Comparison of ENCODE assay signal across 18 cellular contexts in genomic region chr12:115088995-115089841, GRCh38.
DNase-seq lines count a peak whose midpoint lies in the region; ATAC-seq, FAIRE-seq and TF ChIP-seq lines count a peak whose summit lies in the region.
"Had no signal": no experiment of that assay in that cellular context is flagged by ENCODE, and none has a peak within 500 bp of the region (broad histone marks: within the 10 kb centered on the region; RNA-seq: fewer than 3 reads in every experiment).

No MANE protein-coding gene starts in this region.

- TF ChIP-seq CTCF in WTC11 (IDR thresholded peaks at IDR 0.05) (no peak), HepG2 (CRISPR knock-in tag; IDR thresholded peaks at IDR 0.05) (peak; percentile 25; the same call in 1 of the 2 replicates)

- H3K36me3 Mint-ChIP-seq in WTC11: no peaks in the 10 kb centered on the region

- peak overlapping the region; percentile 73 for H3K4me2 ChIP-seq in HepG2 (ENCODE audit: low read depth, low read length)

- TF ChIP-seq RAD21 in HepG2 (CRISPR knock-in tag; IDR thresholded peaks at IDR 0.05): no peak

- intact Hi-C loops in HepG2 (cut with micrococcal nuclease; ENCODE audit: unreplicated experiment): no loop called here

- H3K36me3 ChIP-seq in HepG2 (replicated peaks in 1 of 2; ENCODE audit: control insufficient read depth in 1 of 2, insufficient read depth in 2 of 2, low read length in 2 of 2): no peaks in the 10 kb centered on the region
- H3K36me3 ChIP-seq: BE2C, HAP-1 had no signal

- peak overlapping the region; percentile 79 for H3K27ac ChIP-seq in HepG2 (ENCODE audit: extremely low read length, insufficient read depth, low read length)
- H3K27ac ChIP-seq: GM23248, HL-60 had no signal

- under 1% methylated on average over 10 of the region's 13 CpGs for WGBS in HepG2 (ENCODE audit: low lambda C conversion rate)

- TF ChIP-seq EP300 in HepG2 (IDR thresholded peaks at IDR 0.05; ENCODE audit: low read depth in 2 of 2, low read length in 2 of 2): peak; percentile 88 to 91; a peak in 3 of 4 replicates
- TF ChIP-seq EP300 in HepG2 (CRISPR knock-in tag; IDR thresholded peaks at IDR 0.05; ENCODE audit: borderline replicate concordance): peak; percentile 87

- in situ Hi-C loops in HepG2 (cut with HindIII; ENCODE audit: extremely low pct_ligation_motif_present, low pct_unique_long_range_greater_than_20kb): no loop called here

- no peak overlapping the region for H2AFZ ChIP-seq in HepG2 (ENCODE audit: low read length)
- H2AFZ ChIP-seq: GM23248 had no signal

- H3K4me1 ChIP-seq in HepG2 (ENCODE audit: insufficient read depth, low read length): peaks cover 51% of the 10 kb centered on the region
- H3K4me1 ChIP-seq: HAP-1 had no signal

- peak overlapping the region; percentile 45 for H3K9ac ChIP-seq in HepG2 (ENCODE audit: insufficient read depth, low read depth, low read length)
- H3K9ac ChIP-seq: GM23248 had no signal

- H3K4me1 Mint-ChIP-seq in WTC11: no peaks in the 10 kb centered on the region

- no peak overlapping the region for H3K4me3 Mint-ChIP-seq in WTC11
- H3K4me3 Mint-ChIP-seq: CD4-positive, alpha-beta T cell had no signal

- H3K4me3 ChIP-seq in HepG2 (replicated peaks in 1 of 3; ENCODE audit: insufficient read depth in 1 of 3, low read depth in 2 of 3, low read length in 3 of 3): peak overlapping the region in 1 of 3 experiments; percentile 18; a peak in 3 of 6 replicates
- H3K4me3 ChIP-seq: GM23248, HAP-1 had no signal

- no peaks in the 10 kb centered on the region for H3K27me3 ChIP-seq in HepG2 (ENCODE audit: control insufficient read depth in 1 of 2, insufficient read depth in 2 of 2, low read length in 2 of 2)
- H3K27me3 ChIP-seq: BE2C had no signal

- TF ChIP-seq POLR2A in HepG2 (IDR thresholded peaks at IDR 0.05; ENCODE audit: insufficient read depth in 1 of 2, low read depth in 2 of 2, low read length in 2 of 2): peak; percentile 37 to 46; a peak in 2 of 4 replicates

- FAIRE-seq in HepG2 (lab: Jason Lieb, UNC): peak; percentile 90
- FAIRE-seq: A204.1, D721Med had no signal

- ATAC-seq in WTC11 (no peak), HepG2 (peak; percentile 98), GM21576 (IDR thresholded peaks at IDR 0.05; ENCODE audit: unreplicated experiment) (no peak)

- no peak for DNase-seq in WTC11 (ENCODE audit: low spot score)
- DNase-seq in HepG2 (ENCODE audit: low spot score): peak; percentile 77
- peak; percentile 25 for DNase-seq in mucosa of gallbladder (ENCODE audit: low spot score)
- no peak for DNase-seq in HuH-7 (ENCODE audit: low spot score)
- DNase-seq in iPS-NIHi7 (ENCODE audit: extremely low spot score): no peak
- DNase-seq: ACHN; BE2C; C1 segment of cervical spinal cord; CD4-positive, alpha-beta T cell; GF-D8; KG1 had no signal

- CTCF ChIA-PET in WTC11 (lab: Charles Lee) (no interaction called here), HepG2 (lab: Yijun Ruan, JAX; ENCODE audit: low intra/inter-chr PET ratio, low total read pairs) (no interaction called here)

- POLR2A ChIA-PET in WTC11 (lab: Charles Lee) (no interaction called here), HepG2 (lab: Yijun Ruan, JAX) (interaction anchor here (0.7 to 1.5 kb wide), 4 partner anchors 9 to 405 kb away, joined by 3 to 5 read pairs (median 3); partner anchors contain the start of gene TBX3)

- H3K9me3 Mint-ChIP-seq in WTC11: no peaks in the 10 kb centered on the region

- H3K9me3 ChIP-seq in HepG2 (ENCODE audit: low read length): no peaks in the 10 kb centered on the region
- H3K9me3 ChIP-seq: BE2C, Caco-2, HAP-1 had no signal

- BruUV-seq in HepG2 (replicated peaks; lab: Mats Ljungman, UMichigan): TSS peak; percentile 93

- H3K27me3 Mint-ChIP-seq in WTC11 (ENCODE audit: low read depth): no peaks in the 10 kb centered on the region
- H3K27me3 Mint-ChIP-seq: CD4-positive, alpha-beta T cell had no signal

- no peak overlapping the region for H3K27ac Mint-ChIP-seq in WTC11
- H3K27ac Mint-ChIP-seq: CD4-positive, alpha-beta T cell had no signal

- no peaks in the 10 kb centered on the region for H3K79me2 ChIP-seq in HepG2 (ENCODE audit: insufficient read depth, low read length)

- no peaks in the 10 kb centered on the region for H4K20me1 ChIP-seq in HepG2 (ENCODE audit: insufficient read depth, low read length)

TF ChIP-seq in WTC11, 78 proteins besides CTCF, POLR2A, EP300 and RAD21:
- TF ChIP-seq, protein P1, sequence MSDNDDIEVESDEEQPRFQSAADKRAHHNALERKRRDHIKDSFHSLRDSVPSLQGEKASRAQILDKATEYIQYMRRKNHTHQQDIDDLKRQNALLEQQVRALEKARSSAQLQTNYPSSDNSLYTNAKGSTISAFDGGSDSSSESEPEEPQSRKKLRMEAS (CRISPR knock-in tag; IDR thresholded peaks at IDR 0.05): no peak
- peak; percentile 82 for TF ChIP-seq GABPB1 (CRISPR knock-in tag; IDR thresholded peaks at IDR 0.05)

TF ChIP-seq in HepG2, 621 proteins besides CTCF, POLR2A, EP300 and RAD21 (continues in another document):
- TF ChIP-seq, protein P2, sequence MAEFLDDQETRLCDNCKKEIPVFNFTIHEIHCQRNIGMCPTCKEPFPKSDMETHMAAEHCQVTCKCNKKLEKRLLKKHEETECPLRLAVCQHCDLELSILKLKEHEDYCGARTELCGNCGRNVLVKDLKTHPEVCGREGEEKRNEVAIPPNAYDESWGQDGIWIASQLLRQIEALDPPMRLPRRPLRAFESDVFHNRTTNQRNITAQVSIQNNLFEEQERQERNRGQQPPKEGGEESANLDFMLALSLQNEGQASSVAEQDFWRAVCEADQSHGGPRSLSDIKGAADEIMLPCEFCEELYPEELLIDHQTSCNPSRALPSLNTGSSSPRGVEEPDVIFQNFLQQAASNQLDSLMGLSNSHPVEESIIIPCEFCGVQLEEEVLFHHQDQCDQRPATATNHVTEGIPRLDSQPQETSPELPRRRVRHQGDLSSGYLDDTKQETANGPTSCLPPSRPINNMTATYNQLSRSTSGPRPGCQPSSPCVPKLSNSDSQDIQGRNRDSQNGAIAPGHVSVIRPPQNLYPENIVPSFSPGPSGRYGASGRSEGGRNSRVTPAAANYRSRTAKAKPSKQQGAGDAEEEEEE (CRISPR knock-in tag; IDR thresholded peaks at IDR 0.05; ENCODE audit: borderline replicate concordance): peak; percentile 67; the same call in 1 of the 2 replicates
- TF ChIP-seq GATAD1 (CRISPR knock-in tag; IDR thresholded peaks at IDR 0.05): peak; percentile 64
- no peak for TF ChIP-seq TCF12 (IDR thresholded peaks at IDR 0.05)
- peak; percentile 91 for TF ChIP-seq TCF12 (CRISPR knock-in tag; IDR thresholded peaks at IDR 0.05)
- TF ChIP-seq BHLHE40 (IDR thresholded peaks at IDR 0.05; ENCODE audit: low read length): peak; percentile 91
- 0 out of 2 replicates have a peak, but pooled peaks have one; percentile 49 for TF ChIP-seq PRDM10 (CRISPR knock-in tag; IDR thresholded peaks at IDR 0.05; ENCODE audit: low read depth)
- TF ChIP-seq TIGD3 (CRISPR knock-in tag; IDR thresholded peaks at IDR 0.05; ENCODE audit: borderline replicate concordance): no peak
- TF ChIP-seq CSRNP2 (CRISPR knock-in tag; conservative IDR thresholded peaks at IDR 0.05; ENCODE audit: low read depth): no peak
- TF ChIP-seq SMARCC2 (IDR thresholded peaks at IDR 0.05): no peak

Comparison
In these comparisons a context has a peak if more than half of its experiments do, and no peak if none do; other contexts are left out.
1. DNase-seq: peak in HepG2 (single experiment) and mucosa of gallbladder (single experiment); none in WTC11 (single experiment), HuH-7 (single experiment) and iPS-NIHi7 (single experiment).